Comparison of ENCODE assay signal across 1 cellular context in genomic region chr1:72986591-72987290, GRCh38.
TF ChIP-seq lines count a peak whose summit lies in the region.

No MANE protein-coding gene starts in this region.

TF ChIP-seq in WTC11, 78 proteins besides CTCF, POLR2A, EP300 and RAD21 (continued from another document):
- TF ChIP-seq ARID4B (CRISPR knock-in tag; IDR thresholded peaks at IDR 0.05; ENCODE audit: borderline replicate concordance) (no peak), ZNF219 (CRISPR knock-in tag; IDR thresholded peaks at IDR 0.05; ENCODE audit: borderline replicate concordance) (no peak), OVOL2 (CRISPR knock-in tag; IDR thresholded peaks at IDR 0.05; ENCODE audit: borderline replicate concordance) (no peak), ZNF512 (CRISPR knock-in tag; IDR thresholded peaks at IDR 0.05; ENCODE audit: borderline replicate concordance) (no peak)
